In the genomic region with DNA sequence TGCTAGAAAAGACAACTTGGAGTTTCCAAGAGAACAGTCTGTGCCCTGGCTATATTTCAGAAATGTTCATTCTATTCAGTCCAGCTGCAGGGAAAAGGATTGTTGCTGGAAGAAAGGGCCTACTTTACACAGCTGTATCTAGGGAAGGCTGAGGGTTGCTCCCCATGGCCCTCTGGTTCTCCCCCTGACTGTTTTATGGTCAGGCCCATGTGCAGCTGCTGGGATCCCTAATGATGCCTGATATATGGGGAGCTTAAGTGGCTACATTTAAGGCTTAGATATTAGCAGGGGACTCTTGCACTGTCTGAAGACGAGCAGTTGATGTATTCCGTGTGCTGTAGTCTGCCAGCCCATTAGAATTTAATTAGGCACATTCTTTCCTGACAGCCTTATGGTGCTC, we compare ENCODE assay signal across 16 cellular contexts.
DNase-seq lines count a peak whose midpoint lies in the region; ATAC-seq and TF ChIP-seq lines count a peak whose summit lies in the region.
"Had no signal": no experiment of that assay in that cellular context is flagged by ENCODE, and none has a peak within 500 bp of the region (broad histone marks: within the 10 kb centered on the region; RNA-seq: fewer than 3 reads in every experiment).

No MANE protein-coding gene starts in this region.

- H3K27ac ChIP-seq in BLaER1 treated with 17β-estradiol and CSF1 and Interleukin-3, amounts not matched to agents 10 nM and 100 nM, result 0 out of 22 replicates have a peak overlapping the region, but pooled peaks of 1 of the 11 experiments have one; percentile 28
- H3K27ac ChIP-seq in angular gyrus (ENCODE audit: low read depth, low read length) (peak overlapping the region; percentile 84), sigmoid colon (peak overlapping the region; percentile 55 to 80 (median 66)), colonic mucosa (no peak overlapping the region)
- H3K27ac ChIP-seq: pancreas had no signal

- 41 to 62% methylated on average over 2 of the region's 2 CpGs for WGBS in sigmoid colon, 2 donors

- no peaks in the 10 kb centered on the region for H4K20me1 ChIP-seq in BLaER1 treated with 17β-estradiol and CSF1 and Interleukin-3, amounts not matched to agents 10 nM and 100 nM

- TF ChIP-seq CTCF in sigmoid colon (IDR thresholded peaks at IDR 0.05), result no peak
- TF ChIP-seq CTCF in colonic mucosa (IDR thresholded peaks at IDR 0.05), result no peak

- no peak overlapping the region for H3K4me3 ChIP-seq in BLaER1 treated with 17β-estradiol and CSF1 and Interleukin-3, amounts not matched to agents 10 nM and 100 nM
- no peak overlapping the region for H3K4me3 ChIP-seq in sigmoid colon
- no peak overlapping the region for H3K4me3 ChIP-seq in colonic mucosa
- H3K4me3 ChIP-seq: pancreas had no signal

- intact Hi-C loops in left cardiac atrium (cut with DNase I), result no loop called here
- intact Hi-C loops in sigmoid colon (cut with DNase I), result no loop called here
- intact Hi-C loops in colonic mucosa (cut with DNase I), result no loop called here

- H3K27me3 ChIP-seq in BLaER1 treated with 17β-estradiol and CSF1 and Interleukin-3, amounts not matched to agents 10 nM and 100 nM, result no peaks in the 10 kb centered on the region
- H3K27me3 ChIP-seq in sigmoid colon, result no peaks in the 10 kb centered on the region
- H3K27me3 ChIP-seq in colonic mucosa, result no peaks in the 10 kb centered on the region
- H3K27me3 ChIP-seq: pancreas had no signal

- peak; percentile 38 to 51 for ATAC-seq in left cardiac atrium
- ATAC-seq: stimulated activated naive CD8-positive, alpha-beta T cell treated with anti-CD3 and anti-CD28 coated beads, Interleukin-15, Interleukin-2, amounts not matched to agents 100 U/mL and 50 U/mL, for 24 hours had no signal

- no peak for TF ChIP-seq EP300 in sigmoid colon (IDR thresholded peaks at IDR 0.05)

- no peaks in the 10 kb centered on the region for H3K9me3 ChIP-seq in BLaER1 treated with 17β-estradiol and CSF1 and Interleukin-3, amounts not matched to agents 10 nM and 100 nM (replicated peaks in 1 of 11)
- no peaks in the 10 kb centered on the region for H3K9me3 ChIP-seq in sigmoid colon
- H3K9me3 ChIP-seq in colonic mucosa, result no peaks in the 10 kb centered on the region
- H3K9me3 ChIP-seq: pancreas had no signal

- TF ChIP-seq POLR2A in sigmoid colon (IDR thresholded peaks at IDR 0.05), result no peak

- no peaks in the 10 kb centered on the region for H3K36me3 ChIP-seq in BLaER1 treated with 17β-estradiol and CSF1 and Interleukin-3, amounts not matched to agents 10 nM and 100 nM
- H3K36me3 ChIP-seq in sigmoid colon (no peaks in the 10 kb centered on the region), colonic mucosa (no peaks in the 10 kb centered on the region)
- H3K36me3 ChIP-seq: pancreas had no signal

- no peak for DNase-seq in left cardiac atrium
- DNase-seq in sigmoid colon, result peak; percentile 72
- no peak for DNase-seq in EL
- no peak for DNase-seq in colonic mucosa
- no peak for DNase-seq in HuH-7.5 (ENCODE audit: low spot score)
- DNase-seq in epidermal melanocyte (ENCODE audit: insufficient read length, low spot score), result no peak
- DNase-seq: activated CD4-positive, alpha-beta T cell treated with anti-CD3 and anti-CD28 coated beads, Interleukin-2, amount 50 U/mL, for 4 hours; activated naive CD8-positive, alpha-beta T cell treated with anti-CD3 and anti-CD28 coated beads for 36 hours; activated T-cell treated with anti-CD3 and anti-CD28 coated beads, Interleukin-2, amount 50 U/mL, for 24 hours; central memory CD4-positive, alpha-beta T cell; IMR-90; NCI-H226; pancreas; stimulated activated naive CD8-positive, alpha-beta T cell treated with anti-CD3 and anti-CD28 coated beads, Interleukin-15, Interleukin-2, amounts not matched to agents 100 U/mL and 50 U/mL, for 24 hours had no signal

- H3K9ac ChIP-seq in BLaER1 treated with 17β-estradiol and CSF1 and Interleukin-3, amounts not matched to agents 10 nM and 100 nM, result peak overlapping the region in 3 of 11 experiments; percentile 40 to 50 (median 48); a peak in 2 of 22 replicates
- no peak overlapping the region for H3K9ac ChIP-seq in colonic mucosa (ENCODE audit: low read depth in 2 of 2, low read length in 2 of 2)

- H3K4me1 ChIP-seq in BLaER1 treated with 17β-estradiol and CSF1 and Interleukin-3, amounts not matched to agents 10 nM and 100 nM, result peaks cover 8 to 32% (median 28%) of the 10 kb centered on the region in 10 experiments; a peak in 19 of 20 replicates
- peaks cover 0 to 27% (median 26%) of the 10 kb centered on the region in 4 donors for H3K4me1 ChIP-seq in sigmoid colon
- H3K4me1 ChIP-seq in colonic mucosa, result no peaks in the 10 kb centered on the region
- H3K4me1 ChIP-seq: pancreas had no signal

- H3K4me2 ChIP-seq in BLaER1 treated with 17β-estradiol and CSF1 and Interleukin-3, amounts not matched to agents 10 nM and 100 nM, result peak overlapping the region in 9 of 11 experiments; percentile 23 to 82 (median 73); a peak in 18 of 22 replicates
